In genomic region chrX:124736553-124737240, GRCh38 we compare ENCODE assay signal across 11 cellular contexts.
DNase-seq lines count a peak whose midpoint lies in the region; ATAC-seq and TF ChIP-seq lines count a peak whose summit lies in the region.
"Had no signal": no experiment of that assay in that cellular context is flagged by ENCODE, and none has a peak within 500 bp of the region (broad histone marks: within the 10 kb centered on the region; RNA-seq: fewer than 3 reads in every experiment).

No MANE protein-coding gene starts in this region.

- H3K9me3 ChIP-seq in prostate gland = no peaks in the 10 kb centered on the region
- H3K9me3 ChIP-seq: colonic mucosa had no signal

- no peaks in the 10 kb centered on the region for H3K27me3 Mint-ChIP-seq in T-helper 1 cell treated with Interleukin-12 subunit alpha and Interleukin-12 subunit beta and Interleukin-4 antibody, amounts not matched to agents 30 μg/mL and 1 μg/mL, for 36 hours (ENCODE audit: low read depth)
- peaks cover 23% of the 10 kb centered on the region for H3K27me3 Mint-ChIP-seq in progenitor cell of endocrine pancreas

- no peaks in the 10 kb centered on the region for H3K27me3 ChIP-seq in prostate gland (replicated peaks; ENCODE audit: insufficient read depth)
- H3K27me3 ChIP-seq: colonic mucosa had no signal

- H3K27ac Mint-ChIP-seq in T-helper 1 cell treated with Interleukin-12 subunit alpha and Interleukin-12 subunit beta and Interleukin-4 antibody, amounts not matched to agents 30 μg/mL and 1 μg/mL, for 36 hours = peak overlapping the region; percentile 74
- peak overlapping the region; percentile 4 for H3K27ac Mint-ChIP-seq in progenitor cell of endocrine pancreas

- H3K4me1 ChIP-seq in prostate gland (replicated peaks) = no peaks in the 10 kb centered on the region
- H3K4me1 ChIP-seq: colonic mucosa had no signal

- H3K4me3 ChIP-seq in prostate gland = no peak overlapping the region
- H3K4me3 ChIP-seq: colonic mucosa had no signal

- peaks cover 21% of the 10 kb centered on the region for H3K4me1 Mint-ChIP-seq in T-helper 1 cell treated with Interleukin-12 subunit alpha and Interleukin-12 subunit beta and Interleukin-4 antibody, amounts not matched to agents 30 μg/mL and 1 μg/mL, for 36 hours (ENCODE audit: low read depth)
- peaks cover 14% of the 10 kb centered on the region for H3K4me1 Mint-ChIP-seq in progenitor cell of endocrine pancreas (ENCODE audit: low read depth)

- TF ChIP-seq POLR2A in prostate gland (IDR thresholded peaks at IDR 0.05) = no peak

- ATAC-seq in GM18517 (IDR thresholded peaks at IDR 0.05; ENCODE audit: unreplicated experiment) = no peak
- no peak for ATAC-seq in GM19452 (IDR thresholded peaks at IDR 0.05; ENCODE audit: unreplicated experiment)
- ATAC-seq: right cardiac atrium had no signal

- DNase-seq in COLO668 (lab: John Stamatoyannopoulos, UW; ENCODE audit: unreplicated experiment) (peak; percentile 30), progenitor cell of endocrine pancreas (ENCODE audit: low spot score, unreplicated experiment) (peak; percentile 30), NOMO-1 treated with dmso at 0.1 percent for 144 hours (lab: John Stamatoyannopoulos, UW; ENCODE audit: unreplicated experiment) (no peak), prostate gland (ENCODE audit: low spot score) (no peak)
- peak; percentile 33 for DNase-seq in activated naive CD4-positive, alpha-beta T cell treated with Interleukin-2 at 50 U/mL for 16 hours
- DNase-seq: colonic mucosa, T1000 had no signal

- WGBS in prostate gland = 47% methylated on average over 9 of the region's 9 CpGs

- intact Hi-C loops in prostate gland (cut with DNase I) = no loop called here

- no peaks in the 10 kb centered on the region for H3K9me3 Mint-ChIP-seq in T-helper 1 cell treated with Interleukin-12 subunit alpha and Interleukin-12 subunit beta and Interleukin-4 antibody, amounts not matched to agents 30 μg/mL and 1 μg/mL, for 36 hours
- H3K9me3 Mint-ChIP-seq in progenitor cell of endocrine pancreas (ENCODE audit: low read depth) = no peaks in the 10 kb centered on the region

- TF ChIP-seq CTCF in progenitor cell of endocrine pancreas (IDR thresholded peaks at IDR 0.05; ENCODE audit: unreplicated experiment) (no peak), prostate gland (IDR thresholded peaks at IDR 0.05) (no peak)

- no peaks in the 10 kb centered on the region for H3K36me3 ChIP-seq in prostate gland
- H3K36me3 ChIP-seq: colonic mucosa had no signal

- no peaks in the 10 kb centered on the region for H3K36me3 Mint-ChIP-seq in T-helper 1 cell treated with Interleukin-12 subunit alpha and Interleukin-12 subunit beta and Interleukin-4 antibody, amounts not matched to agents 30 μg/mL and 1 μg/mL, for 36 hours (ENCODE audit: low read depth)
- H3K36me3 Mint-ChIP-seq in progenitor cell of endocrine pancreas (ENCODE audit: insufficient read depth) = no peaks in the 10 kb centered on the region

- no peak overlapping the region for H3K27ac ChIP-seq in prostate gland
- H3K27ac ChIP-seq: colonic mucosa had no signal

- H3K4me3 Mint-ChIP-seq in T-helper 1 cell treated with Interleukin-12 subunit alpha and Interleukin-12 subunit beta and Interleukin-4 antibody, amounts not matched to agents 30 μg/mL and 1 μg/mL, for 36 hours = peak overlapping the region; percentile 58
- no peak overlapping the region for H3K4me3 Mint-ChIP-seq in progenitor cell of endocrine pancreas (ENCODE audit: low read depth)

Comparison
In these comparisons a context has a peak if more than half of its experiments do, and no peak if none do; other contexts are left out.
1. DNase-seq: peak in COLO668 (single experiment), activated naive CD4-positive, alpha-beta T cell treated with Interleukin-2 at 50 U/mL for 16 hours (single experiment) and progenitor cell of endocrine pancreas (single experiment); none in NOMO-1 treated with dmso at 0.1 percent for 144 hours (single experiment) and prostate gland (single experiment).